ENCODE assay signal across 10 cellular contexts in genomic region chr4:165079476-165079875, GRCh38. TPM values are rescaled to one million over a fixed set of nuclear protein-coding genes. Genes with fewer than 3 reads are reported as not detected.
A peak's percentile ranks its signal among the peaks of the same experiment; 100 is the strongest.
DNase-seq lines count a peak whose midpoint lies in the region; ATAC-seq, FAIRE-seq and TF ChIP-seq lines count a peak whose summit lies in the region.
"Had no signal": no experiment of that assay in that cellular context is flagged by ENCODE, and none has a peak within 500 bp of the region (broad histone marks: within the 10 kb centered on the region; RNA-seq: fewer than 3 reads in every experiment).

No MANE protein-coding gene starts in this region.

- no peaks in the 10 kb centered on the region for H3K27me3 ChIP-seq in brain microvascular endothelial cell (replicated peaks)
- H3K27me3 ChIP-seq in HepG2 (ENCODE audit: control insufficient read depth in 1 of 2, insufficient read depth in 2 of 2, low read length in 2 of 2) = no peaks in the 10 kb centered on the region
- H3K27me3 ChIP-seq in effector memory CD4-positive, alpha-beta T cell (replicated peaks; ENCODE audit: control insufficient read depth, insufficient read depth, low read length, poor library complexity, severe bottlenecking) = no peaks in the 10 kb centered on the region

- H3K36me3 ChIP-seq in brain microvascular endothelial cell (replicated peaks) = peaks cover 5% of the 10 kb centered on the region
- H3K36me3 ChIP-seq in HepG2 (replicated peaks in 1 of 2; ENCODE audit: control insufficient read depth in 1 of 2, insufficient read depth in 2 of 2, low read length in 2 of 2) = peaks cover 2 to 8% of the 10 kb centered on the region in 2 experiments; a peak in 4 of 5 replicates
- H3K36me3 ChIP-seq in effector memory CD4-positive, alpha-beta T cell (ENCODE audit: control insufficient read depth, insufficient read depth, low read length) = peaks cover 8% of the 10 kb centered on the region

- H3K27ac Mint-ChIP-seq in progenitor cell of endocrine pancreas = no peak overlapping the region

- BruUV-seq in HepG2 (replicated peaks; lab: Mats Ljungman, UMichigan) = no TSS peak

- no peak overlapping the region for H3K4me2 ChIP-seq in HepG2 (ENCODE audit: low read depth, low read length)

- CTCF ChIA-PET in HepG2 (lab: Yijun Ruan, JAX; ENCODE audit: low intra/inter-chr PET ratio, low total read pairs) = no interaction called here

- no peak overlapping the region for H2AFZ ChIP-seq in HepG2 (ENCODE audit: low read length)

- no peaks in the 10 kb centered on the region for H3K27me3 Mint-ChIP-seq in progenitor cell of endocrine pancreas

- H3K4me3 Mint-ChIP-seq in progenitor cell of endocrine pancreas (ENCODE audit: low read depth) = no peak overlapping the region

- TF ChIP-seq EP300 in HepG2 (IDR thresholded peaks at IDR 0.05; ENCODE audit: low read depth in 2 of 2, low read length in 2 of 2) = no peak
- TF ChIP-seq EP300 in HepG2 (CRISPR knock-in tag; IDR thresholded peaks at IDR 0.05; ENCODE audit: borderline replicate concordance) = no peak

- peaks cover 13% of the 10 kb centered on the region for H3K36me3 Mint-ChIP-seq in progenitor cell of endocrine pancreas (ENCODE audit: insufficient read depth)

- no peak for TF ChIP-seq POLR2A in HepG2 (IDR thresholded peaks at IDR 0.05; ENCODE audit: insufficient read depth in 1 of 2, low read depth in 2 of 2, low read length in 2 of 2)

- no peaks in the 10 kb centered on the region for H3K4me1 ChIP-seq in HepG2 (ENCODE audit: insufficient read depth, low read length)
- H3K4me1 ChIP-seq in effector memory CD4-positive, alpha-beta T cell (ENCODE audit: control insufficient read depth, insufficient read depth, low read length, poor library complexity, severe bottlenecking) = no peaks in the 10 kb centered on the region

- TF ChIP-seq RAD21 in HepG2 (CRISPR knock-in tag; IDR thresholded peaks at IDR 0.05) = no peak

- no peaks in the 10 kb centered on the region for H3K9me3 Mint-ChIP-seq in progenitor cell of endocrine pancreas (ENCODE audit: low read depth)

- POLR2A ChIA-PET in HepG2 (lab: Yijun Ruan, JAX) = no interaction called here

- intact Hi-C loops in HepG2 (cut with micrococcal nuclease; ENCODE audit: unreplicated experiment) = no loop called here

- in situ Hi-C loops in brain microvascular endothelial cell (cut with HindIII; ENCODE audit: low pct_ligation_motif_present, low sequenced_read_pairs) (no loop called here), HepG2 (cut with HindIII; ENCODE audit: extremely low pct_ligation_motif_present, low pct_unique_long_range_greater_than_20kb) (no loop called here)

- no peak for FAIRE-seq in HepG2 (lab: Jason Lieb, UNC)

- H3K27ac ChIP-seq in brain microvascular endothelial cell (no peak overlapping the region), HepG2 (ENCODE audit: extremely low read length, insufficient read depth, low read length) (no peak overlapping the region)
- no peak overlapping the region for H3K27ac ChIP-seq in effector memory CD4-positive, alpha-beta T cell (ENCODE audit: insufficient read depth, low read length, poor library complexity, severe bottlenecking)
- H3K27ac ChIP-seq: SK-N-MC had no signal

- H3K79me2 ChIP-seq in HepG2 (ENCODE audit: insufficient read depth, low read length) = no peaks in the 10 kb centered on the region

- TF ChIP-seq CTCF in brain microvascular endothelial cell (IDR thresholded peaks at IDR 0.05; ENCODE audit: low read depth, low read length, missing control alignments) (no peak), HepG2 (CRISPR knock-in tag; IDR thresholded peaks at IDR 0.05) (no peak), progenitor cell of endocrine pancreas (IDR thresholded peaks at IDR 0.05; ENCODE audit: unreplicated experiment) (no peak)

- H3K4me3 ChIP-seq in brain microvascular endothelial cell (ENCODE audit: low read depth, low read length) (no peak overlapping the region), HepG2 (replicated peaks in 1 of 3; ENCODE audit: insufficient read depth in 1 of 3, low read depth in 2 of 3, low read length in 3 of 3) (no peak overlapping the region)
- H3K4me3 ChIP-seq in effector memory CD4-positive, alpha-beta T cell (ENCODE audit: insufficient read depth, low read depth, low read length, poor library complexity, severe bottlenecking) = no peak overlapping the region
- H3K4me3 ChIP-seq: SK-N-MC had no signal

- H3K4me1 Mint-ChIP-seq in progenitor cell of endocrine pancreas (ENCODE audit: low read depth) = no peaks in the 10 kb centered on the region

- WGBS in HepG2 (ENCODE audit: low lambda C conversion rate) = 95% methylated on average over 6 of the region's 6 CpGs

- peak; percentile 78 for ATAC-seq in GM18498 (IDR thresholded peaks at IDR 0.05; ENCODE audit: unreplicated experiment)
- no peak for ATAC-seq in HepG2

- no peaks in the 10 kb centered on the region for H4K20me1 ChIP-seq in HepG2 (ENCODE audit: insufficient read depth, low read length)

- no peak overlapping the region for H3K9ac ChIP-seq in HepG2 (ENCODE audit: insufficient read depth, low read depth, low read length)

- DNase-seq in NCI-H1105 treated with DMSO at 0.1 percent for 48 hours (lab: John Stamatoyannopoulos, UW) (peak; percentile 84), brain microvascular endothelial cell (peak; percentile 15), HepG2 (ENCODE audit: low spot score) (no peak), progenitor cell of endocrine pancreas (ENCODE audit: low spot score, unreplicated experiment) (no peak), NCI-H526 treated with DMSO at 0.1 percent for 48 hours (lab: John Stamatoyannopoulos, UW) (no peak), HCEC 1CT (no peak)
- DNase-seq in effector memory CD4-positive, alpha-beta T cell = no peak
- DNase-seq: activated T-cell treated with anti-CD3 and anti-CD28 coated beads, Interleukin-2, amount 50 U/mL, for 48 hours had no signal

- H3K9me3 ChIP-seq in HepG2 (ENCODE audit: low read length) = no peaks in the 10 kb centered on the region
- H3K9me3 ChIP-seq in effector memory CD4-positive, alpha-beta T cell (ENCODE audit: control insufficient read depth, low read length) = no peaks in the 10 kb centered on the region

RNA-seq across cellular contexts. Expression of gene TRIM75, which starts 25.8 kb away (rescaled TPM):
- total RNA-seq in HepG2 (2016; rRNA removed; fragmentation: Illumina TruSeq; extraction: Trizol) = not detected in 2 replicates
- total RNA-seq in HepG2 (2016; cell fraction: cytosol; rRNA removed; fragmentation: Illumina TruSeq; extraction: Trizol; ENCODE audit: low read depth) = not detected in 2 replicates
- total RNA-seq in HepG2 (2016; cell fraction: insoluble cytoplasmic fraction; rRNA removed; fragmentation: Illumina TruSeq; extraction: Trizol) = not detected in 2 replicates
- total RNA-seq in HepG2 (2016; cell fraction: membrane; rRNA removed; fragmentation: Illumina TruSeq; extraction: Trizol) = not detected in 2 replicates
- not detected in 2 replicates for total RNA-seq in HepG2 (2016; cell fraction: nucleus; rRNA removed; fragmentation: Illumina TruSeq; extraction: Trizol)
- polyA plus RNA-seq in HepG2 (2011; rRNA removed) = not detected in 2 replicates
- not detected in 2 replicates for polyA plus RNA-seq in HepG2 (2011; cell fraction: cytosol; rRNA removed)
- polyA plus RNA-seq in HepG2 (2011; cell fraction: nucleus; rRNA removed) = not detected in 2 replicates
- polyA plus RNA-seq in HepG2 (2012) = not detected in 2 replicates
- not detected in 2 replicates for polyA plus RNA-seq in HepG2 (2016; cell fraction: cytosol; fragmentation: Illumina TruSeq; extraction: Trizol; ENCODE audit: low read depth)
- not detected in 2 replicates for polyA plus RNA-seq in HepG2 (2016; cell fraction: insoluble cytoplasmic fraction; fragmentation: Illumina TruSeq; extraction: Trizol; ENCODE audit: low read depth)
- not detected in 2 replicates for polyA plus RNA-seq in HepG2 (2016; cell fraction: membrane; fragmentation: Illumina TruSeq; extraction: Trizol; ENCODE audit: low read depth)
- polyA plus RNA-seq in HepG2 (2016; cell fraction: nucleus; fragmentation: Illumina TruSeq; extraction: Trizol; ENCODE audit: insufficient read depth, low read depth) = not detected in 2 replicates
- not detected in 2 replicates for polyA minus RNA-seq in HepG2 (2011; rRNA and poly(A)+ RNA removed; ENCODE audit: low replicate concordance)
- not detected in 2 replicates for polyA minus RNA-seq in HepG2 (2011; cell fraction: cytosol; rRNA and poly(A)+ RNA removed)
- polyA minus RNA-seq in HepG2 (2011; cell fraction: nucleus; rRNA and poly(A)+ RNA removed) = not detected in 2 replicates
- not detected in 2 replicates for total RNA-seq in progenitor cell of endocrine pancreas

RNA-seq across cellular contexts. Expression of gene TMEM192, which starts 33.2 kb away (rescaled TPM):
- 14.1 and 19.9 TPM in 2 replicates for total RNA-seq in HepG2 (2016; rRNA removed; fragmentation: Illumina TruSeq; extraction: Trizol)
- 6.0 and 7.4 TPM in 2 replicates for total RNA-seq in HepG2 (2016; cell fraction: cytosol; rRNA removed; fragmentation: Illumina TruSeq; extraction: Trizol; ENCODE audit: low read depth)
- total RNA-seq in HepG2 (2016; cell fraction: insoluble cytoplasmic fraction; rRNA removed; fragmentation: Illumina TruSeq; extraction: Trizol) = 18.2 and 20.9 TPM in 2 replicates
- total RNA-seq in HepG2 (2016; cell fraction: membrane; rRNA removed; fragmentation: Illumina TruSeq; extraction: Trizol) = 14.5 and 17.1 TPM in 2 replicates
- 8.5 and 12.5 TPM in 2 replicates for total RNA-seq in HepG2 (2016; cell fraction: nucleus; rRNA removed; fragmentation: Illumina TruSeq; extraction: Trizol)
- polyA plus RNA-seq in HepG2 (2011; rRNA removed) = 19.3 and 19.8 TPM in 2 replicates
- polyA plus RNA-seq in HepG2 (2011; cell fraction: cytosol; rRNA removed) = 11.0 and 18.1 TPM in 2 replicates
- polyA plus RNA-seq in HepG2 (2011; cell fraction: nucleus; rRNA removed) = 3.7 and 4.0 TPM in 2 replicates
- 11.1 and 12.9 TPM in 2 replicates for polyA plus RNA-seq in HepG2 (2012)
- 5.8 and 7.3 TPM in 2 replicates for polyA plus RNA-seq in HepG2 (2016; cell fraction: cytosol; fragmentation: Illumina TruSeq; extraction: Trizol; ENCODE audit: low read depth)
- polyA plus RNA-seq in HepG2 (2016; cell fraction: insoluble cytoplasmic fraction; fragmentation: Illumina TruSeq; extraction: Trizol; ENCODE audit: low read depth) = 12.4 and 13.3 TPM in 2 replicates
- polyA plus RNA-seq in HepG2 (2016; cell fraction: membrane; fragmentation: Illumina TruSeq; extraction: Trizol; ENCODE audit: low read depth) = 11.3 and 13.2 TPM in 2 replicates
- polyA plus RNA-seq in HepG2 (2016; cell fraction: nucleus; fragmentation: Illumina TruSeq; extraction: Trizol; ENCODE audit: insufficient read depth, low read depth) = 11.9 and 12.4 TPM in 2 replicates
- 11.5 and 16.2 TPM in 2 replicates for polyA minus RNA-seq in HepG2 (2011; rRNA and poly(A)+ RNA removed; ENCODE audit: low replicate concordance)
- 7.2 and 15.2 TPM in 2 replicates for polyA minus RNA-seq in HepG2 (2011; cell fraction: cytosol; rRNA and poly(A)+ RNA removed)
- 4.1 and 6.2 TPM in 2 replicates for polyA minus RNA-seq in HepG2 (2011; cell fraction: nucleus; rRNA and poly(A)+ RNA removed)
- total RNA-seq in progenitor cell of endocrine pancreas = 8.7 and 10.5 TPM in 2 replicates

RNA-seq across cellular contexts. Expression of gene TRIM60, which starts 47.7 kb away (rescaled TPM):
- total RNA-seq in HepG2 (2016; rRNA removed; fragmentation: Illumina TruSeq; extraction: Trizol) (not detected in 2 replicates), progenitor cell of endocrine pancreas (not detected in 2 replicates)
- total RNA-seq in HepG2 (2016; cell fraction: cytosol; rRNA removed; fragmentation: Illumina TruSeq; extraction: Trizol; ENCODE audit: low read depth) = not detected in 2 replicates
- not detected in 2 replicates for total RNA-seq in HepG2 (2016; cell fraction: insoluble cytoplasmic fraction; rRNA removed; fragmentation: Illumina TruSeq; extraction: Trizol)
- total RNA-seq in HepG2 (2016; cell fraction: membrane; rRNA removed; fragmentation: Illumina TruSeq; extraction: Trizol) = not detected in 2 replicates
- total RNA-seq in HepG2 (2016; cell fraction: nucleus; rRNA removed; fragmentation: Illumina TruSeq; extraction: Trizol) = not detected in 2 replicates
- not detected in 2 replicates for polyA plus RNA-seq in HepG2 (2011; rRNA removed)
- not detected in 2 replicates for polyA plus RNA-seq in HepG2 (2011; cell fraction: cytosol; rRNA removed)
- polyA plus RNA-seq in HepG2 (2011; cell fraction: nucleus; rRNA removed) = not detected in 2 replicates
- not detected in 2 replicates for polyA plus RNA-seq in HepG2 (2012)
- not detected in 2 replicates for polyA plus RNA-seq in HepG2 (2016; cell fraction: cytosol; fragmentation: Illumina TruSeq; extraction: Trizol; ENCODE audit: low read depth)
- not detected in 2 replicates for polyA plus RNA-seq in HepG2 (2016; cell fraction: insoluble cytoplasmic fraction; fragmentation: Illumina TruSeq; extraction: Trizol; ENCODE audit: low read depth)
- not detected in 2 replicates for polyA plus RNA-seq in HepG2 (2016; cell fraction: membrane; fragmentation: Illumina TruSeq; extraction: Trizol; ENCODE audit: low read depth)
- polyA plus RNA-seq in HepG2 (2016; cell fraction: nucleus; fragmentation: Illumina TruSeq; extraction: Trizol; ENCODE audit: insufficient read depth, low read depth) = not detected in 2 replicates
- polyA minus RNA-seq in HepG2 (2011; rRNA and poly(A)+ RNA removed; ENCODE audit: low replicate concordance) = not detected in 2 replicates
- polyA minus RNA-seq in HepG2 (2011; cell fraction: cytosol; rRNA and poly(A)+ RNA removed) = not detected in 2 replicates
- polyA minus RNA-seq in HepG2 (2011; cell fraction: nucleus; rRNA and poly(A)+ RNA removed) = not detected in 2 replicates

Comparison
In these comparisons a context has a peak if more than half of its experiments do, and no peak if none do; other contexts are left out.
1. DNase-seq: peak in NCI-H1105 treated with DMSO at 0.1 percent for 48 hours (single experiment) and brain microvascular endothelial cell (single experiment); none in HepG2 (single experiment), effector memory CD4-positive, alpha-beta T cell (0 of 3), progenitor cell of endocrine pancreas (single experiment), NCI-H526 treated with DMSO at 0.1 percent for 48 hours (single experiment) and HCEC 1CT (single experiment).